Comparison of ENCODE assay signal across 1 cellular context in the genomic region with DNA sequence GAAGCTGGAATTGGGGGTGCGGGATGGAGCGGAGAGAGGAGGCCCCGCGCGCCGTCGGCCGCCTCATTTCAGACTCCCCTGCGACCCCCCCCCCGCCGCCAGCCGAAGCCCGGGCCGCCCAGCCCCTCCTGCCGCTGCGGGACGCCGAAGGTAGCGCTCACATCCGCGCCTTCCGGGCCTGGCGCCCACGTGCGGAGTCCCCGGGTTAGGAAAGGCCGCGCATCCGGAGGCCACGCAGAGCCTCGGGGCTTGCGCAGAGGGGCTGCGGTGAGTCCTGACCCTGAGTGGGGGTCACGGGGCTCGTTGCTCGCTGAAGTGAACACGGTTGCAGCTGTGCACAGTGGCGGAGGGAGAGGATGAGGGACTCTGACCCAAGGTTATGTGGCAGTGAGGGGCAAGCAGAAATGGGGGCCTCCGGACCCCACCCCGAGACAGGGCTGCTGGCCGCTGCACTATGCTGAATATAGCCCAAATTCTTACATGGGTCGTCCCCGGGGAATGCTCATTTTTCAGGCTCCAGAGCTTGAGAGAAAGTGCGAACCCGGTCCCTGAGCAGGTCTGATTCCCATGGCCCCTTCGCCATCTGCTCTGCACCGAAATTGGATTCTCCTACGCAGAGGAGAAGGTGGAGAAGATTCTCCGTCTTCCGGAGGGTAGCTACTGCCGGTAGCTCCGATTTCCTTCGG.
A peak's percentile ranks its signal among the peaks of the same experiment; 100 is the strongest.
TF ChIP-seq lines count a peak whose summit lies in the region.

No MANE protein-coding gene starts in this region.

TF ChIP-seq in HepG2, 621 proteins besides CTCF, POLR2A, EP300 and RAD21 (continued from another document and continues in another):
- TF ChIP-seq, protein P1, sequence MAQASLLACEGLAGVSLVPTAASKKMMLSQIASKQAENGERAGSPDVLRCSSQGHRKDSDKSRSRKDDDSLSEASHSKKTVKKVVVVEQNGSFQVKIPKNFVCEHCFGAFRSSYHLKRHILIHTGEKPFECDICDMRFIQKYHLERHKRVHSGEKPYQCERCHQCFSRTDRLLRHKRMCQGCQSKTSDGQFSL (CRISPR knock-in tag; IDR thresholded peaks at IDR 0.05): no peak; the same call in 1 of the 2 replicates
- no peak for TF ChIP-seq NFE2L2 (IDR thresholded peaks at IDR 0.05; ENCODE audit: low read length)
- TF ChIP-seq, protein P2, sequence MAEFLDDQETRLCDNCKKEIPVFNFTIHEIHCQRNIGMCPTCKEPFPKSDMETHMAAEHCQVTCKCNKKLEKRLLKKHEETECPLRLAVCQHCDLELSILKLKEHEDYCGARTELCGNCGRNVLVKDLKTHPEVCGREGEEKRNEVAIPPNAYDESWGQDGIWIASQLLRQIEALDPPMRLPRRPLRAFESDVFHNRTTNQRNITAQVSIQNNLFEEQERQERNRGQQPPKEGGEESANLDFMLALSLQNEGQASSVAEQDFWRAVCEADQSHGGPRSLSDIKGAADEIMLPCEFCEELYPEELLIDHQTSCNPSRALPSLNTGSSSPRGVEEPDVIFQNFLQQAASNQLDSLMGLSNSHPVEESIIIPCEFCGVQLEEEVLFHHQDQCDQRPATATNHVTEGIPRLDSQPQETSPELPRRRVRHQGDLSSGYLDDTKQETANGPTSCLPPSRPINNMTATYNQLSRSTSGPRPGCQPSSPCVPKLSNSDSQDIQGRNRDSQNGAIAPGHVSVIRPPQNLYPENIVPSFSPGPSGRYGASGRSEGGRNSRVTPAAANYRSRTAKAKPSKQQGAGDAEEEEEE (CRISPR knock-in tag; IDR thresholded peaks at IDR 0.05; ENCODE audit: borderline replicate concordance): no peak
- TF ChIP-seq KDM4B (CRISPR knock-in tag; IDR thresholded peaks at IDR 0.05): 0 out of 2 replicates have a peak, but pooled peaks have one; percentile 35
- 0 out of 2 replicates have a peak, but pooled peaks have one; percentile 25 for TF ChIP-seq HOXA3 (CRISPR knock-in tag; IDR thresholded peaks at IDR 0.05)
- peak; percentile 51; the same call in 1 of the 2 replicates for TF ChIP-seq ZNF558 (CRISPR knock-in tag; IDR thresholded peaks at IDR 0.05; ENCODE audit: borderline replicate concordance)
- TF ChIP-seq, protein P3, sequence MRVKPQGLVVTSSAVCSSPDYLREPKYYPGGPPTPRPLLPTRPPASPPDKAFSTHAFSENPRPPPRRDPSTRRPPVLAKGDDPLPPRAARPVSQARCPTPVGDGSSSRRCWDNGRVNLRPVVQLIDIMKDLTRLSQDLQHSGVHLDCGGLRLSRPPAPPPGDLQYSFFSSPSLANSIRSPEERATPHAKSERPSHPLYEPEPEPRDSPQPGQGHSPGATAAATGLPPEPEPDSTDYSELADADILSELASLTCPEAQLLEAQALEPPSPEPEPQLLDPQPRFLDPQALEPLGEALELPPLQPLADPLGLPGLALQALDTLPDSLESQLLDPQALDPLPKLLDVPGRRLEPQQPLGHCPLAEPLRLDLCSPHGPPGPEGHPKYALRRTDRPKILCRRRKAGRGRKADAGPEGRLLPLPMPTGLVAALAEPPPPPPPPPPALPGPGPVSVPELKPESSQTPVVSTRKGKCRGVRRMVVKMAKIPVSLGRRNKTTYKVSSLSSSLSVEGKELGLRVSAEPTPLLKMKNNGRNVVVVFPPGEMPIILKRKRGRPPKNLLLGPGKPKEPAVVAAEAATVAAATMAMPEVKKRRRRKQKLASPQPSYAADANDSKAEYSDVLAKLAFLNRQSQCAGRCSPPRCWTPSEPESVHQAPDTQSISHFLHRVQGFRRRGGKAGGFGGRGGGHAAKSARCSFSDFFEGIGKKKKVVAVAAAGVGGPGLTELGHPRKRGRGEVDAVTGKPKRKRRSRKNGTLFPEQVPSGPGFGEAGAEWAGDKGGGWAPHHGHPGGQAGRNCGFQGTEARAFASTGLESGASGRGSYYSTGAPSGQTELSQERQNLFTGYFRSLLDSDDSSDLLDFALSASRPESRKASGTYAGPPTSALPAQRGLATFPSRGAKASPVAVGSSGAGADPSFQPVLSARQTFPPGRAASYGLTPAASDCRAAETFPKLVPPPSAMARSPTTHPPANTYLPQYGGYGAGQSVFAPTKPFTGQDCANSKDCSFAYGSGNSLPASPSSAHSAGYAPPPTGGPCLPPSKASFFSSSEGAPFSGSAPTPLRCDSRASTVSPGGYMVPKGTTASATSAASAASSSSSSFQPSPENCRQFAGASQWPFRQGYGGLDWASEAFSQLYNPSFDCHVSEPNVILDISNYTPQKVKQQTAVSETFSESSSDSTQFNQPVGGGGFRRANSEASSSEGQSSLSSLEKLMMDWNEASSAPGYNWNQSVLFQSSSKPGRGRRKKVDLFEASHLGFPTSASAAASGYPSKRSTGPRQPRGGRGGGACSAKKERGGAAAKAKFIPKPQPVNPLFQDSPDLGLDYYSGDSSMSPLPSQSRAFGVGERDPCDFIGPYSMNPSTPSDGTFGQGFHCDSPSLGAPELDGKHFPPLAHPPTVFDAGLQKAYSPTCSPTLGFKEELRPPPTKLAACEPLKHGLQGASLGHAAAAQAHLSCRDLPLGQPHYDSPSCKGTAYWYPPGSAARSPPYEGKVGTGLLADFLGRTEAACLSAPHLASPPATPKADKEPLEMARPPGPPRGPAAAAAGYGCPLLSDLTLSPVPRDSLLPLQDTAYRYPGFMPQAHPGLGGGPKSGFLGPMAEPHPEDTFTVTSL (CRISPR knock-in tag; IDR thresholded peaks at IDR 0.05; ENCODE audit: borderline replicate concordance): no peak
- TF ChIP-seq BHLHE40 (IDR thresholded peaks at IDR 0.05; ENCODE audit: low read length): no peak
- TF ChIP-seq, protein P4, sequence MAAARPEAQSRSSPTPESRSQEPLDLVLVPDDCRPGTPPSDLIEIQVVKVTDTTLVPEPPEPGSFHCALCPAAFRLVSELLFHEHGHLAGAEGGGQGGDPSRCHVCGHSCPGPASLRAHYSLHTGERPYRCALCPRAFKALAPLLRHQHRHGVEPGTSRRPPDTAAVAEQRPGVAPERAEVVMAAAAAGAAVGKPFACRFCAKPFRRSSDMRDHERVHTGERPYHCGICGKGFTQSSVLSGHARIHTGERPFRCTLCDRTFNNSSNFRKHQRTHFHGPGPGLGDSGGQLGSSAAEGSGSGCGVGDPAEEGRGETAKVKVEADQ (CRISPR knock-in tag; IDR thresholded peaks at IDR 0.05; ENCODE audit: borderline replicate concordance): no peak
- no peak for TF ChIP-seq SMC3 (IDR thresholded peaks at IDR 0.05; ENCODE audit: low read length)
- TF ChIP-seq, protein P5, sequence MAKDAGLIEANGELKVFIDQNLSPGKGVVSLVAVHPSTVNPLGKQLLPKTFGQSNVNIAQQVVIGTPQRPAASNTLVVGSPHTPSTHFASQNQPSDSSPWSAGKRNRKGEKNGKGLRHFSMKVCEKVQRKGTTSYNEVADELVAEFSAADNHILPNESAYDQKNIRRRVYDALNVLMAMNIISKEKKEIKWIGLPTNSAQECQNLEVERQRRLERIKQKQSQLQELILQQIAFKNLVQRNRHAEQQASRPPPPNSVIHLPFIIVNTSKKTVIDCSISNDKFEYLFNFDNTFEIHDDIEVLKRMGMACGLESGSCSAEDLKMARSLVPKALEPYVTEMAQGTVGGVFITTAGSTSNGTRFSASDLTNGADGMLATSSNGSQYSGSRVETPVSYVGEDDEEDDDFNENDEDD (CRISPR knock-in tag; IDR thresholded peaks at IDR 0.05; ENCODE audit: borderline replicate concordance): peak; percentile 84
- no peak for TF ChIP-seq ARNT (IDR thresholded peaks at IDR 0.05)
- TF ChIP-seq ATRX (CRISPR knock-in tag; IDR thresholded peaks at IDR 0.05; ENCODE audit: borderline replicate concordance): no peak
- TF ChIP-seq TRIM24 (CRISPR knock-in tag; IDR thresholded peaks at IDR 0.05): no peak
- TF ChIP-seq SRSF1 (optimal IDR thresholded peaks at IDR 0.05; ENCODE audit: low read depth, low read length): peak; percentile 26
- TF ChIP-seq ZNF274 (CRISPR knock-in tag; IDR thresholded peaks at IDR 0.05): peak; percentile 60; the same call in 1 of the 2 replicates
- TF ChIP-seq ZFYVE20 (CRISPR knock-in tag; IDR thresholded peaks at IDR 0.05; ENCODE audit: borderline replicate concordance, low read depth): no peak
- TF ChIP-seq, protein P6, sequence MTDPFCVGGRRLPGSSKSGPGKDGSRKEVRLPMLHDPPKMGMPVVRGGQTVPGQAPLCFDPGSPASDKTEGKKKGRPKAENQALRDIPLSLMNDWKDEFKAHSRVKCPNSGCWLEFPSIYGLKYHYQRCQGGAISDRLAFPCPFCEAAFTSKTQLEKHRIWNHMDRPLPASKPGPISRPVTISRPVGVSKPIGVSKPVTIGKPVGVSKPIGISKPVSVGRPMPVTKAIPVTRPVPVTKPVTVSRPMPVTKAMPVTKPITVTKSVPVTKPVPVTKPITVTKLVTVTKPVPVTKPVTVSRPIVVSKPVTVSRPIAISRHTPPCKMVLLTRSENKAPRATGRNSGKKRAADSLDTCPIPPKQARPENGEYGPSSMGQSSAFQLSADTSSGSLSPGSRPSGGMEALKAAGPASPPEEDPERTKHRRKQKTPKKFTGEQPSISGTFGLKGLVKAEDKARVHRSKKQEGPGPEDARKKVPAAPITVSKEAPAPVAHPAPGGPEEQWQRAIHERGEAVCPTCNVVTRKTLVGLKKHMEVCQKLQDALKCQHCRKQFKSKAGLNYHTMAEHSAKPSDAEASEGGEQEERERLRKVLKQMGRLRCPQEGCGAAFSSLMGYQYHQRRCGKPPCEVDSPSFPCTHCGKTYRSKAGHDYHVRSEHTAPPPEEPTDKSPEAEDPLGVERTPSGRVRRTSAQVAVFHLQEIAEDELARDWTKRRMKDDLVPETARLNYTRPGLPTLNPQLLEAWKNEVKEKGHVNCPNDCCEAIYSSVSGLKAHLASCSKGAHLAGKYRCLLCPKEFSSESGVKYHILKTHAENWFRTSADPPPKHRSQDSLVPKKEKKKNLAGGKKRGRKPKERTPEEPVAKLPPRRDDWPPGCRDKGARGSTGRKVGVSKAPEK (CRISPR knock-in tag; IDR thresholded peaks at IDR 0.05; ENCODE audit: borderline replicate concordance): no peak
- TF ChIP-seq ATM (IDR thresholded peaks at IDR 0.05; ENCODE audit: borderline replicate concordance): no peak
- TF ChIP-seq, protein P7, sequence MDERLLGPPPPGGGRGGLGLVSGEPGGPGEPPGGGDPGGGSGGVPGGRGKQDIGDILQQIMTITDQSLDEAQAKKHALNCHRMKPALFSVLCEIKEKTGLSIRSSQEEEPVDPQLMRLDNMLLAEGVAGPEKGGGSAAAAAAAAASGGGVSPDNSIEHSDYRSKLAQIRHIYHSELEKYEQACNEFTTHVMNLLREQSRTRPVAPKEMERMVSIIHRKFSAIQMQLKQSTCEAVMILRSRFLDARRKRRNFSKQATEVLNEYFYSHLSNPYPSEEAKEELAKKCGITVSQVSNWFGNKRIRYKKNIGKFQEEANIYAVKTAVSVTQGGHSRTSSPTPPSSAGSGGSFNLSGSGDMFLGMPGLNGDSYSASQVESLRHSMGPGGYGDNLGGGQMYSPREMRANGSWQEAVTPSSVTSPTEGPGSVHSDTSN (CRISPR knock-in tag; IDR thresholded peaks at IDR 0.05): no peak
- TF ChIP-seq ZNF747 (CRISPR knock-in tag; IDR thresholded peaks at IDR 0.05; ENCODE audit: borderline replicate concordance): no peak; the same call in 1 of the 2 replicates
- TF ChIP-seq, protein P8, sequence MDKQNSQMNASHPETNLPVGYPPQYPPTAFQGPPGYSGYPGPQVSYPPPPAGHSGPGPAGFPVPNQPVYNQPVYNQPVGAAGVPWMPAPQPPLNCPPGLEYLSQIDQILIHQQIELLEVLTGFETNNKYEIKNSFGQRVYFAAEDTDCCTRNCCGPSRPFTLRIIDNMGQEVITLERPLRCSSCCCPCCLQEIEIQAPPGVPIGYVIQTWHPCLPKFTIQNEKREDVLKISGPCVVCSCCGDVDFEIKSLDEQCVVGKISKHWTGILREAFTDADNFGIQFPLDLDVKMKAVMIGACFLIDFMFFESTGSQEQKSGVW (CRISPR knock-in tag; IDR thresholded peaks at IDR 0.05; ENCODE audit: borderline replicate concordance): no peak
- TF ChIP-seq ZNF234 (CRISPR knock-in tag; conservative IDR thresholded peaks at IDR 0.05): no peak
- TF ChIP-seq TEAD3 (CRISPR knock-in tag; optimal IDR thresholded peaks at IDR 0.05; ENCODE audit: borderline replicate concordance): no peak
- TF ChIP-seq, protein P9, sequence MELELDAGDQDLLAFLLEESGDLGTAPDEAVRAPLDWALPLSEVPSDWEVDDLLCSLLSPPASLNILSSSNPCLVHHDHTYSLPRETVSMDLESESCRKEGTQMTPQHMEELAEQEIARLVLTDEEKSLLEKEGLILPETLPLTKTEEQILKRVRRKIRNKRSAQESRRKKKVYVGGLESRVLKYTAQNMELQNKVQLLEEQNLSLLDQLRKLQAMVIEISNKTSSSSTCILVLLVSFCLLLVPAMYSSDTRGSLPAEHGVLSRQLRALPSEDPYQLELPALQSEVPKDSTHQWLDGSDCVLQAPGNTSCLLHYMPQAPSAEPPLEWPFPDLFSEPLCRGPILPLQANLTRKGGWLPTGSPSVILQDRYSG (CRISPR knock-in tag; IDR thresholded peaks at IDR 0.05): 0 out of 2 replicates have a peak, but pooled peaks have one; percentile 16
- TF ChIP-seq, protein P10, sequence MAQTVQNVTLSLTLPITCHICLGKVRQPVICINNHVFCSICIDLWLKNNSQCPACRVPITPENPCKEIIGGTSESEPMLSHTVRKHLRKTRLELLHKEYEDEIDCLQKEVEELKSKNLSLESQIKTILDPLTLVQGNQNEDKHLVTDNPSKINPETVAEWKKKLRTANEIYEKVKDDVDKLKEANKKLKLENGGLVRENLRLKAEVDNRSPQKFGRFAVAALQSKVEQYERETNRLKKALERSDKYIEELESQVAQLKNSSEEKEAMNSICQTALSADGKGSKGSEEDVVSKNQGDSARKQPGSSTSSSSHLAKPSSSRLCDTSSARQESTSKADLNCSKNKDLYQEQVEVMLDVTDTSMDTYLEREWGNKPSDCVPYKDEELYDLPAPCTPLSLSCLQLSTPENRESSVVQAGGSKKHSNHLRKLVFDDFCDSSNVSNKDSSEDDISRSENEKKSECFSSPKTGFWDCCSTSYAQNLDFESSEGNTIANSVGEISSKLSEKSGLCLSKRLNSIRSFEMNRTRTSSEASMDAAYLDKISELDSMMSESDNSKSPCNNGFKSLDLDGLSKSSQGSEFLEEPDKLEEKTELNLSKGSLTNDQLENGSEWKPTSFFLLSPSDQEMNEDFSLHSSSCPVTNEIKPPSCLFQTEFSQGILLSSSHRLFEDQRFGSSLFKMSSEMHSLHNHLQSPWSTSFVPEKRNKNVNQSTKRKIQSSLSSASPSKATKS (CRISPR knock-in tag; IDR thresholded peaks at IDR 0.05): no peak
- TF ChIP-seq NFYC (CRISPR knock-in tag; IDR thresholded peaks at IDR 0.05): no peak
- TF ChIP-seq SMARCC2 (IDR thresholded peaks at IDR 0.05): no peak
- TF ChIP-seq ZNF772 (CRISPR knock-in tag; IDR thresholded peaks at IDR 0.05): no peak; the same call in 1 of the 2 replicates
- no peak for TF ChIP-seq TAF15 (IDR thresholded peaks at IDR 0.05; ENCODE audit: low read depth, low read length, poor library complexity, severe bottlenecking)
- no peak for TF ChIP-seq HMG20A (CRISPR knock-in tag; IDR thresholded peaks at IDR 0.05; ENCODE audit: borderline replicate concordance)
- no peak for TF ChIP-seq POGZ (CRISPR knock-in tag; IDR thresholded peaks at IDR 0.05)
- no peak for TF ChIP-seq ZNF773 (CRISPR knock-in tag; IDR thresholded peaks at IDR 0.05; ENCODE audit: borderline replicate concordance)
- TF ChIP-seq, protein P11, sequence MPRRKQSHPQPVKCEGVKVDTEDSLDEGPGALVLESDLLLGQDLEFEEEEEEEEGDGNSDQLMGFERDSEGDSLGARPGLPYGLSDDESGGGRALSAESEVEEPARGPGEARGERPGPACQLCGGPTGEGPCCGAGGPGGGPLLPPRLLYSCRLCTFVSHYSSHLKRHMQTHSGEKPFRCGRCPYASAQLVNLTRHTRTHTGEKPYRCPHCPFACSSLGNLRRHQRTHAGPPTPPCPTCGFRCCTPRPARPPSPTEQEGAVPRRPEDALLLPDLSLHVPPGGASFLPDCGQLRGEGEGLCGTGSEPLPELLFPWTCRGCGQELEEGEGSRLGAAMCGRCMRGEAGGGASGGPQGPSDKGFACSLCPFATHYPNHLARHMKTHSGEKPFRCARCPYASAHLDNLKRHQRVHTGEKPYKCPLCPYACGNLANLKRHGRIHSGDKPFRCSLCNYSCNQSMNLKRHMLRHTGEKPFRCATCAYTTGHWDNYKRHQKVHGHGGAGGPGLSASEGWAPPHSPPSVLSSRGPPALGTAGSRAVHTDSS (CRISPR knock-in tag; conservative IDR thresholded peaks at IDR 0.05): no peak
- no peak for TF ChIP-seq ZSCAN21 (CRISPR knock-in tag; IDR thresholded peaks at IDR 0.05; ENCODE audit: borderline replicate concordance)
- TF ChIP-seq ZNF205 (CRISPR knock-in tag; IDR thresholded peaks at IDR 0.05): peak; percentile 45; the same call in 1 of the 2 replicates
- no peak for TF ChIP-seq ZNF230 (CRISPR knock-in tag; IDR thresholded peaks at IDR 0.05)
